ENCODE assay signal across 30 cellular contexts in genomic region chr9:91392435-91392834, GRCh38.
"Had no signal": no experiment of that assay in that cellular context is flagged by ENCODE, and none has a peak within 500 bp of the region (broad histone marks: within the 10 kb centered on the region; RNA-seq: fewer than 3 reads in every experiment).

No MANE protein-coding gene starts in this region.

- ATAC-seq: heart left ventricle; natural killer cell treated with Interleukin-12 subunit alpha and Interleukin-12 subunit beta and Interleukin-15 and Interleukin-18, amount 100 ng/mL, for 72 hours; sciatic nerve; stimulated activated naive CD8-positive, alpha-beta T cell treated with anti-CD3 and anti-CD28 coated beads, Interleukin-15, amount 100 ng/mL, for 72 hours; upper lobe of right lung had no signal

- H3K4me3 Mint-ChIP-seq: mesothelial cell of epicardium; naive B cell; natural killer cell treated with Interleukin-12 subunit alpha and Interleukin-12 subunit beta and Interleukin-15 and Interleukin-18, amount 100 ng/mL, for 72 hours; neural crest cell; stimulated activated naive CD8-positive, alpha-beta T cell treated with anti-CD3 and anti-CD28 coated beads, Interleukin-15, amount 100 ng/mL, for 72 hours had no signal

- H3K79me2 ChIP-seq: hepatocyte, parathyroid adenoma had no signal

- H3K4me2 ChIP-seq: hepatocyte, smooth muscle cell had no signal

- H3K27ac ChIP-seq: colonic mucosa, heart left ventricle, hepatocyte, neutrophil, parathyroid adenoma, prostate gland, right atrium auricular region, suprapubic skin, transverse colon, upper lobe of right lung, uterus had no signal

- FAIRE-seq: endothelial cell of umbilical vein, frontal cortex, kidney had no signal

- H3K9me3 ChIP-seq: colonic mucosa, heart left ventricle, mucosa of descending colon, neutrophil, prostate gland, right atrium auricular region, suprapubic skin, transverse colon, upper lobe of right lung, uterus had no signal

- H3K27me3 Mint-ChIP-seq: natural killer cell treated with Interleukin-12 subunit alpha and Interleukin-12 subunit beta and Interleukin-15 and Interleukin-18, amount 100 ng/mL, for 72 hours; stimulated activated naive CD8-positive, alpha-beta T cell treated with anti-CD3 and anti-CD28 coated beads, Interleukin-15, amount 100 ng/mL, for 72 hours had no signal

- H3K27me3 ChIP-seq: colonic mucosa, heart left ventricle, hepatocyte, neutrophil, right atrium auricular region, suprapubic skin, transverse colon, upper lobe of right lung, uterus had no signal

- H3K36me3 ChIP-seq: colonic mucosa, heart left ventricle, neutrophil, prostate gland, right atrium auricular region, suprapubic skin, transverse colon, upper lobe of right lung, uterus had no signal

- H3K36me3 Mint-ChIP-seq: mesothelial cell of epicardium; natural killer cell treated with Interleukin-12 subunit alpha and Interleukin-12 subunit beta and Interleukin-15 and Interleukin-18, amount 100 ng/mL, for 72 hours had no signal

- H3K27ac Mint-ChIP-seq: mesothelial cell of epicardium had no signal

- H3K9me3 Mint-ChIP-seq: mesothelial cell of epicardium; naive B cell; natural killer cell treated with Interleukin-12 subunit alpha and Interleukin-12 subunit beta and Interleukin-15 and Interleukin-18, amount 100 ng/mL, for 72 hours; neural crest cell; stimulated activated naive CD8-positive, alpha-beta T cell treated with anti-CD3 and anti-CD28 coated beads, Interleukin-15, amount 100 ng/mL, for 72 hours had no signal

- H3K4me1 ChIP-seq: colonic mucosa, parathyroid adenoma, prostate gland, right atrium auricular region, transverse colon, upper lobe of right lung, uterus had no signal

- H3K4me3 ChIP-seq: colonic mucosa, heart left ventricle, hepatocyte, mucosa of descending colon, prostate gland, right atrium auricular region, smooth muscle cell, suprapubic skin, transverse colon, upper lobe of right lung, uterus had no signal

- H3K9ac ChIP-seq: parathyroid adenoma had no signal

- DNase-seq: colonic mucosa; dermis blood vessel endothelial cell; effector memory CD4-positive, alpha-beta T cell; heart left ventricle; kidney; mesenchymal stem cell; mucosa of descending colon; naive B cell; stimulated activated CD4-positive, alpha-beta T cell treated with anti-CD3 and anti-CD28 coated beads, Interleukin-12 subunit alpha, Interleukin-12 subunit beta, amount 100 ng/mL, for 4 hours; stimulated activated CD4-positive, alpha-beta T cell treated with anti-CD3 and anti-CD28 coated beads, Interleukin-1b, Interleukin-23, amount 100 ng/mL, for 48 hours; stimulated activated CD4-positive, alpha-beta T cell treated with anti-CD3 and anti-CD28 coated beads, Interleukin-4, amount 100 ng/mL, for 1 hour; stimulated activated CD8-positive, alpha-beta memory T cell treated with anti-CD3 and anti-CD28 coated beads, Interleukin-4, amount 100 ng/mL, for 48 hours; stimulated activated naive CD4-positive, alpha-beta T cell; stimulated activated naive CD8-positive, alpha-beta T cell treated with anti-CD3 and anti-CD28 coated beads, Interleukin-15, amount 100 ng/mL, for 72 hours; transverse colon; upper lobe of right lung; uterus had no signal

- H2AFZ ChIP-seq: hepatocyte, parathyroid adenoma had no signal

- H3K4me1 Mint-ChIP-seq: naive B cell, neural crest cell had no signal
